ENCODE assay signal across 8 cellular contexts in genomic region chr17:40363480-40363838, GRCh38. TPM values are rescaled to one million over a fixed set of nuclear protein-coding genes. Genes with fewer than 3 reads are reported as not detected.
DNase-seq lines count a peak whose midpoint lies in the region; ATAC-seq and TF ChIP-seq lines count a peak whose summit lies in the region.

No MANE protein-coding gene starts in this region.

- TF ChIP-seq EP300 in gastroesophageal sphincter (IDR thresholded peaks at IDR 0.05): no peak

- H3K27me3 Mint-ChIP-seq in CD4-positive, alpha-beta T cell: peaks cover 17% of the 10 kb centered on the region

- H3K36me3 ChIP-seq in SJSA1 (no peaks in the 10 kb centered on the region; the same call in 1 of the 2 replicates), gastroesophageal sphincter (no peaks in the 10 kb centered on the region)

- no peak overlapping the region for H3K27ac Mint-ChIP-seq in CD4-positive, alpha-beta T cell

- H3K4me3 Mint-ChIP-seq in CD4-positive, alpha-beta T cell: no peak overlapping the region

- H3K27me3 ChIP-seq in SJSA1 (replicated peaks) (no peaks in the 10 kb centered on the region), gastroesophageal sphincter (peaks cover 16% of the 10 kb centered on the region)
- H3K27me3 ChIP-seq in CD4-positive, alpha-beta T cell (ENCODE audit: control insufficient read depth, insufficient read depth, low read length): no peaks in the 10 kb centered on the region

- no peaks in the 10 kb centered on the region for H3K36me3 Mint-ChIP-seq in CD4-positive, alpha-beta T cell (ENCODE audit: low read depth)

- H3K4me3 ChIP-seq in SJSA1 (peak overlapping the region; percentile 60), gastroesophageal sphincter (peak overlapping the region; percentile 31 to 58)

- intact Hi-C loops in sciatic nerve (cut with DNase I): no loop called here
- intact Hi-C loops in CD4-positive, alpha-beta T cell (cut with DNase I, micrococcal nuclease): loop anchor here (5.0 to 10.0 kb wide), 3 partner anchors 39 to 114 kb away; partner anchors contain the start of gene TOP2A (in 1 of the 2)

- peaks cover 21% of the 10 kb centered on the region for H3K4me1 ChIP-seq in SJSA1 (replicated peaks)
- peaks cover 0 to 30% (median 5%) of the 10 kb centered on the region in 3 donors for H3K4me1 ChIP-seq in gastroesophageal sphincter

- TF ChIP-seq CTCF in gastroesophageal sphincter (IDR thresholded peaks at IDR 0.05): no peak
- no peak for TF ChIP-seq CTCF in CD4-positive, alpha-beta T cell (IDR thresholded peaks at IDR 0.05)

- H3K9me3 ChIP-seq in SJSA1 (replicated peaks) (no peaks in the 10 kb centered on the region), gastroesophageal sphincter (no peaks in the 10 kb centered on the region)
- H3K9me3 ChIP-seq in CD4-positive, alpha-beta T cell (ENCODE audit: control insufficient read depth, low read length): no peaks in the 10 kb centered on the region

- DNase-seq in NCI-H1417 (lab: John Stamatoyannopoulos, UW): peak in 2 of 3 experiments; percentile 63 to 68
- DNase-seq in NCI-H1417 treated with DMSO at 0.1 percent for 48 hours (lab: John Stamatoyannopoulos, UW): no peak
- peak in 1 of 2 experiments; percentile 46 for DNase-seq in SJSA1 (ENCODE audit: low read depth in 1 of 2, low spot score in 2 of 2)
- peak; percentile 59 for DNase-seq in sciatic nerve (ENCODE audit: low spot score)
- DNase-seq in CD4-positive, alpha-beta T cell: no peak
- no peak for DNase-seq in activated gamma-delta T cell treated with Interleukin-2 at 50 U/mL for 16 hours

- CTCF ChIA-PET in CD4-positive, alpha-beta T cell (lab: Charles Lee): interaction anchor here (0.8 to 2.3 kb wide), 4 partner anchors 17 to 169 kb away, joined by 3 to 16 read pairs (median 6); partner anchors contain the start of gene TOP2A

- H3K9me3 Mint-ChIP-seq in CD4-positive, alpha-beta T cell: no peaks in the 10 kb centered on the region

- POLR2A ChIA-PET in CD4-positive, alpha-beta T cell (lab: Charles Lee): interaction anchor here (1.2 to 1.7 kb wide), 5 partner anchors 153 to 195 kb away, joined by 3 to 6 read pairs (median 5); no protein-coding TSS in a partner anchor

- H3K27ac ChIP-seq in SJSA1 (no peak overlapping the region), gastroesophageal sphincter (peak overlapping the region in 1 of 4 donors; percentile 5)
- H3K27ac ChIP-seq in CD4-positive, alpha-beta T cell (ENCODE audit: low read depth, low read length): no peak overlapping the region

- H3K4me1 Mint-ChIP-seq in CD4-positive, alpha-beta T cell (ENCODE audit: low read depth): peaks cover 12% of the 10 kb centered on the region

- TF ChIP-seq POLR2A in gastroesophageal sphincter (IDR thresholded peaks at IDR 0.05): no peak

- peak; percentile 11 for ATAC-seq in gastroesophageal sphincter
- no peak for ATAC-seq in sciatic nerve
- ATAC-seq in CD4-positive, alpha-beta T cell (ENCODE audit: poor library complexity): no peak
- no peak for ATAC-seq in HG02678 (IDR thresholded peaks at IDR 0.05; ENCODE audit: unreplicated experiment)

- no CpG with 5 or more reads among the region's 40 CpGs for WGBS in gastroesophageal sphincter (ENCODE audit: low coverage in 1 of 2), 2 donors

RNA-seq across cellular contexts. Expression of gene GJD3, which starts 1.1 kb away (rescaled TPM):
- total RNA-seq in SJSA1 (2014; rRNA removed; shearing (Covaris generic)): not detected in 2 replicates
- 1 to 10 TPM in 1 of 4 donors, not detected in 3; 2.5 TPM for total RNA-seq in gastroesophageal sphincter
- not detected for total RNA-seq in sciatic nerve
- total RNA-seq in CD4-positive, alpha-beta T cell: not detected

RNA-seq across cellular contexts. Expression of gene TOP2A, which starts 54.2 kb away (rescaled TPM):
- 264 and 389 TPM in 2 replicates for total RNA-seq in SJSA1 (2014; rRNA removed; shearing (Covaris generic))
- 1 to 10 TPM in 1 of 4 donors, under 1 TPM in 3; 0.40 to 4.3 (median 0.79) TPM for total RNA-seq in gastroesophageal sphincter
- 1.4 TPM for total RNA-seq in sciatic nerve
- total RNA-seq in CD4-positive, alpha-beta T cell: 1 to 10 TPM; 3.6 to 3.8 TPM

RNA-seq across cellular contexts. Expression of gene RARA, which starts 54.5 kb away (rescaled TPM):
- total RNA-seq in SJSA1 (2014; rRNA removed; shearing (Covaris generic)): 30.7 and 38.5 TPM in 2 replicates
- total RNA-seq in gastroesophageal sphincter (10 to 100 TPM; 18.5 to 41.8 (median 28.5) TPM), sciatic nerve (74.4 TPM)
- total RNA-seq in CD4-positive, alpha-beta T cell: 100 to 1,000 TPM; 114 to 115 TPM

Comparison
In these comparisons a context has a peak if more than half of its experiments do, and no peak if none do; other contexts are left out.
1. DNase-seq: peak in NCI-H1417 (2 of 3) and sciatic nerve (single experiment); none in NCI-H1417 treated with DMSO at 0.1 percent for 48 hours (single experiment), CD4-positive, alpha-beta T cell (0 of 10) and activated gamma-delta T cell treated with Interleukin-2 at 50 U/mL for 16 hours (single experiment).
2. RNA of gene TOP2A, which starts 54.2 kb away (total RNA-seq): 264 to 389 TPM in SJSA1; 3.6 to 3.8 TPM in CD4-positive, alpha-beta T cell, 1.4 TPM in sciatic nerve (single experiment) and 0.40 to 4.3 TPM in gastroesophageal sphincter; every median in the first group is over 10 times any median in the second.